In the genomic region with DNA sequence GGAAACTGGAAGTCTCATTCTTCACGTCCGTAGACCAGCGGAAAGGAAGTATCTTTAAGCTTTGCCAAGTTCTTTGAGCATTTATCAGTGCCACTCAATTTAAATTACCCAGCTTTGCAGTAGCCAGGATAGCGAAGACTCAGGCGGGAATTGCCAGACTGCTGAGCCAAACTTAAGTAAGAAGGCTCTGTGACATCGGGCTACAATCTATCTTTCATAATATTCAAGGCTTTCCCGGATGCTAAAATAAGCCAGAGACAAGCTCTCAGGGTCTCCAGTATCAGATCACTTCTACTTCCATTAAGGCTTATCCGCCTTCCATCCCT, we compare ENCODE assay signal across 8 cellular contexts. TPM values are rescaled to one million over a fixed set of nuclear protein-coding genes. Genes with fewer than 3 reads are reported as not detected.
DNase-seq lines count a peak whose midpoint lies in the region; ATAC-seq, FAIRE-seq and TF ChIP-seq lines count a peak whose summit lies in the region.

No MANE protein-coding gene starts in this region.

- H3K36me3 ChIP-seq in bronchial epithelial cell (ENCODE audit: control insufficient read depth, insufficient read depth, low read length) = peaks cover 1% of the 10 kb centered on the region
- peaks cover 29% of the 10 kb centered on the region for H3K36me3 ChIP-seq in mesodermal cell (ENCODE audit: control insufficient read depth, insufficient read depth, low read length)
- H3K36me3 ChIP-seq in aorta (ENCODE audit: control insufficient read depth in 1 of 2, insufficient read depth in 2 of 2, low read length in 1 of 2) = no peaks in the 10 kb centered on the region

- WGBS in mesodermal cell (ENCODE audit: insufficient coverage in 2 of 2), 2 experiments = 2 to 3% methylated on average over 6 to 7 of the region's 8 CpGs
- 0 to 1% methylated on average over 8 of the region's 8 CpGs for WGBS in aorta, 2 donors

- H3K4me1 ChIP-seq in mesodermal cell (ENCODE audit: control insufficient read depth, insufficient read depth, low read length, poor library complexity, severe bottlenecking) (peaks cover 3% of the 10 kb centered on the region), aorta (ENCODE audit: control insufficient read depth in 1 of 2, insufficient read depth in 2 of 2, low read length in 2 of 2) (no peaks in the 10 kb centered on the region)

- DNase-seq in activated naive CD4-positive, alpha-beta T cell treated with Interleukin-2 at 50 U/mL for 16 hours = peak; percentile 4
- DNase-seq in activated naive CD4-positive, alpha-beta T cell treated with anti-CD3 and anti-CD28 coated beads, Interleukin-2, amount 50 U/mL, for 16 hours = no peak
- DNase-seq in bronchial epithelial cell (ENCODE audit: low read depth) (no peak), aorta (no peak), iPS-NIHi7 (ENCODE audit: extremely low spot score) (no peak), T1000 (lab: John Stamatoyannopoulos, UW) (no peak)

- H3K4me3 ChIP-seq in bronchial epithelial cell (ENCODE audit: low read depth, low read length) (peak overlapping the region; percentile 84), mesodermal cell (ENCODE audit: extremely low read depth, insufficient read depth, low read length, poor library complexity, severe bottlenecking) (peak overlapping the region; percentile 72), aorta (ENCODE audit: low read length in 2 of 2) (peak overlapping the region; percentile 49 to 89)

- intact Hi-C loops in aorta (cut with DNase I) = no loop called here

- TF ChIP-seq CTCF in bronchial epithelial cell (IDR thresholded peaks at IDR 0.05; ENCODE audit: insufficient read depth, low read length, severe bottlenecking) = no peak

- FAIRE-seq in bronchial epithelial cell (lab: Jason Lieb, UNC) = no peak

- H3K27me3 ChIP-seq in bronchial epithelial cell (ENCODE audit: control insufficient read depth, insufficient read depth, low read length) = no peaks in the 10 kb centered on the region
- no peaks in the 10 kb centered on the region for H3K27me3 ChIP-seq in aorta (ENCODE audit: control insufficient read depth in 1 of 2, insufficient read depth in 2 of 2, low read length in 1 of 2)

- ATAC-seq in HG03571 (IDR thresholded peaks at IDR 0.05; ENCODE audit: unreplicated experiment) (peak; percentile 8), aorta (ENCODE audit: low FRiP score) (peak; percentile 72)

- H3K27ac ChIP-seq in mesodermal cell (ENCODE audit: low read depth, low read length, severe bottlenecking) (peak overlapping the region; percentile 89), aorta (ENCODE audit: low read depth in 1 of 2, low read length in 2 of 2) (peak overlapping the region; percentile 49 to 77)

- H3K9me3 ChIP-seq in mesodermal cell (ENCODE audit: control insufficient read depth, low read length) (no peaks in the 10 kb centered on the region), aorta (ENCODE audit: control insufficient read depth, low read length) (no peaks in the 10 kb centered on the region)

RNA-seq across cellular contexts. Expression of a gene that starts 0.4 kb away (rescaled TPM):
- total RNA-seq in bronchial epithelial cell = 1.1 and 2.3 TPM in 2 replicates
- polyA plus RNA-seq in mesodermal cell (2013, experiment 1 of 2) = 8.5 TPM
- polyA plus RNA-seq in mesodermal cell (2013, experiment 2 of 2) = 9.0 TPM
- 1 to 10 TPM in 1 of 2 donors, under 1 TPM in 1; 0.75 to 1.4 TPM for total RNA-seq in aorta
- polyA plus RNA-seq in aorta = under 1 TPM; 0.13 TPM
